ENCODE assay signal across 9 cellular contexts in the genomic region with DNA sequence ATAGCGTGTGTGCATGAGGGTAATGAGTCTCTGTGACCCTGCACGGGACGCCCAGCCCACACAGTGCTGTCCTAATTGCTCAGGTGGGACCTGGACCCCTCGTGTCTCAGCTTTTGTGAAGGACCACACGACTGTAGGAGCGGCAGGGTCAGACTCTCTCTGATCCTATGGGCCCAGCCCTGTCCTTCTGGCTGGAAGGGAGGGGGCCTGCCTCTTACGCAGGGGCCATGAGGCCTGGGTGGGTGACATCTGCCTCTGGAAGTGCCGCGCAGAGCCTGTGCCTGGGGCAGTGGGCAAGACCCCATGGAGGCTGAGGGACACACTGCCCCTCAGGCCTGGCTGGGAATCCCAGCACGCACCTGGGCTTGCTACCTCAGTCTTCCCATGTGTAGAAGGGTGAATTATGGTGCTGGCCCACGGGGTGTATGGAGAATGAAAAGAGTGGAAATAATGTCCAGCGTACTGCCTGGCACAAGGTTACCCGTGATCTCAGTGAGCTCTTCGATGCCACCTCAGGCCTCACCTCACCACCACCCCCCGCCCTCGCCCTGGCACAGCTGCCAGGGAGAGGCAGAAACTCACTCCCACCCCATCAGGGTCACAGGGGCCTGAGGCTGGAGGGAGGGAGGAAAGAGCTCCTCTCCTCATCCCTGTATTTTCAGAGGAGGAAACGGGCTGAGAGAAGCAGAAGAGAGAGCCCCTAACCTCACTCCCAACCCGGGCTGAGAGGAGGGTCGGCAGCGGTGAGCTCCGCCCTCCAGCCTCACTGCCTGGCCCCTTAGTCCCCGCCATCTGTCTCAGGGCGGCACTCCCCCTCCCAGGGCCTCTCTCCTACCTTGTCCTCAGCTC. TPM values are rescaled to one million over a fixed set of nuclear protein-coding genes. Genes with fewer than 3 reads are reported as not detected.
DNase-seq lines count a peak whose midpoint lies in the region; ATAC-seq and TF ChIP-seq lines count a peak whose summit lies in the region.
"Had no signal": no experiment of that assay in that cellular context is flagged by ENCODE, and none has a peak within 500 bp of the region (broad histone marks: within the 10 kb centered on the region; RNA-seq: fewer than 3 reads in every experiment).

No MANE protein-coding gene starts in this region.

- 60 to 63% methylated on average over 10 to 12 of the region's 23 CpGs for WGBS in esophagus squamous epithelium, 2 donors
- WGBS in psoas muscle, 3 donors: 38 to 40% (median 40%) methylated on average over 22 to 23 of the region's 23 CpGs

- H3K9me3 ChIP-seq in esophagus squamous epithelium (no peaks in the 10 kb centered on the region), psoas muscle (no peaks in the 10 kb centered on the region)

- DNase-seq in GM10248 (ENCODE audit: extremely low spot score): peak; percentile 13
- DNase-seq in NCI-H345 (lab: John Stamatoyannopoulos, UW): peak; percentile 49
- DNase-seq in esophagus squamous epithelium (lab: John Stamatoyannopoulos, UW): no peak
- DNase-seq in psoas muscle: peak in 1 of 2 donors; percentile 40
- no peak for DNase-seq in NCI-H2107 (lab: John Stamatoyannopoulos, UW)
- DNase-seq in SW480 (ENCODE audit: low spot score): no peak
- DNase-seq in SKM-1 treated with dmso at 0.1 percent for 144 hours (lab: John Stamatoyannopoulos, UW; ENCODE audit: unreplicated experiment): no peak
- DNase-seq in stimulated activated naive CD4-positive, alpha-beta T cell treated with Interleukin-2 at 50 U/mL for 16 hours (lab: John Stamatoyannopoulos, UW): no peak

- H3K4me3 ChIP-seq in esophagus squamous epithelium (peak overlapping the region; percentile 40 to 69 (median 46)), psoas muscle (peak overlapping the region; percentile 61)

- H3K36me3 ChIP-seq in esophagus squamous epithelium: peaks cover 0 to 12% (median 0%) of the 10 kb centered on the region in 3 donors
- H3K36me3 ChIP-seq in psoas muscle (ENCODE audit: insufficient read depth in 1 of 2, low read depth in 1 of 2): peaks cover 0 to 26% of the 10 kb centered on the region in 2 donors
- H3K36me3 ChIP-seq: cardiac muscle cell had no signal

- intact Hi-C loops in esophagus squamous epithelium (cut with DNase I): no loop called here
- intact Hi-C loops in psoas muscle (cut with DNase I): no loop called here

- H3K27ac ChIP-seq in esophagus squamous epithelium: peak overlapping the region; percentile 55 to 85 (median 76)
- peak overlapping the region; percentile 41 for H3K27ac ChIP-seq in psoas muscle
- H3K27ac ChIP-seq: cardiac muscle cell had no signal

- CTCF ChIA-PET in GM10248 (lab: Yijun Ruan, JAX): no interaction called here

- ATAC-seq in psoas muscle: peak; percentile 6 to 10 (median 8)

- peaks cover 16 to 60% (median 22%) of the 10 kb centered on the region in 3 donors for H3K4me1 ChIP-seq in esophagus squamous epithelium
- peaks cover 10% of the 10 kb centered on the region for H3K4me1 ChIP-seq in psoas muscle

- POLR2A ChIA-PET in GM10248 (lab: Yijun Ruan, JAX): no interaction called here

- no peak for TF ChIP-seq POLR2A in esophagus squamous epithelium (IDR thresholded peaks at IDR 0.05)

- TF ChIP-seq CTCF in GM10248 (IDR thresholded peaks at IDR 0.05; ENCODE audit: control extremely low read depth, extremely low read depth, low read depth, missing control alignments) (no peak), esophagus squamous epithelium (IDR thresholded peaks at IDR 0.05) (no peak), psoas muscle (IDR thresholded peaks at IDR 0.05) (no peak)

- H3K27me3 ChIP-seq in esophagus squamous epithelium (peaks cover 0 to 16% (median 0%) of the 10 kb centered on the region in 4 donors), psoas muscle (ENCODE audit: insufficient read depth in 3 of 3, low read length in 2 of 3) (no peaks in the 10 kb centered on the region)

RNA-seq across cellular contexts. Expression of gene DBNDD1, which starts 27.1 kb away (rescaled TPM):
- total RNA-seq in esophagus squamous epithelium (10 to 100 TPM in 2 of 4 donors, 1 to 10 TPM in 2; 5.8 to 29.2 (median 12.7) TPM), psoas muscle (10 to 100 TPM; 14.7 to 37.8 (median 20.6) TPM)
- polyA plus RNA-seq in psoas muscle: 10 to 100 TPM; 14.1 to 25.4 (median 17.0) TPM

RNA-seq across cellular contexts. Expression of gene PRDM7, which starts 30.8 kb away (rescaled TPM):
- not detected for total RNA-seq in esophagus squamous epithelium
- total RNA-seq in psoas muscle: not detected
- polyA plus RNA-seq in psoas muscle: not detected
- total RNA-seq: cardiac muscle cell had no signal
- polyA plus RNA-seq: cardiac muscle cell had no signal

Comparison
In these comparisons a context has a peak if more than half of its experiments do, and no peak if none do; other contexts are left out.
1. DNase-seq: peak in GM10248 (single experiment) and NCI-H345 (single experiment); none in esophagus squamous epithelium (single experiment), NCI-H2107 (single experiment), SW480 (single experiment), SKM-1 treated with dmso at 0.1 percent for 144 hours (single experiment) and stimulated activated naive CD4-positive, alpha-beta T cell treated with Interleukin-2 at 50 U/mL for 16 hours (single experiment).